Comparison of ENCODE assay signal across 22 cellular contexts in the genomic region with DNA sequence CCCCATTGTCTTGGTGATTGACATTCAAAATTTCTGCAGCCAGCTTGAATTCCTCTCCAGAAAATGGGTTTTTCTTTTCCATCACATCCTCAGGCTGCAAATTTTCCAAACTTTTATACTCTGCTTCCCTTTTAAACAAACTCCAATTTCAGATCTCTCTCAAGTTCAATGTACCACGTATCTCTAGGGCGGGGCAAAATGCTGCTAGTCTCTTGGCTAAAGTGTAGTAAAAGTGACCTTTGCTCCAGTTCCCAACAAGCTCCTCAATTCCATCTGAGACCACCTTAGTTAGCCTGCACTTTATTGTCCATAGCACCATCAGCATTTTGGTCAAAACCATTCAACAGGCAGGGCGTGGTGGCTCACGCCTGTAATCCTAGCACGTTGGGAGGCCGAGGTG. TPM values are rescaled to one million over a fixed set of nuclear protein-coding genes. Genes with fewer than 3 reads are reported as not detected.
A peak's percentile ranks its signal among the peaks of the same experiment; 100 is the strongest.
DNase-seq lines count a peak whose midpoint lies in the region; ATAC-seq, FAIRE-seq and TF ChIP-seq lines count a peak whose summit lies in the region.
"Had no signal": no experiment of that assay in that cellular context is flagged by ENCODE, and none has a peak within 500 bp of the region (broad histone marks: within the 10 kb centered on the region; RNA-seq: fewer than 3 reads in every experiment).

No MANE protein-coding gene starts in this region.

- no peak overlapping the region for H3K4me3 ChIP-seq in small intestine (ENCODE audit: low read depth in 1 of 2, low read length in 2 of 2)
- H3K4me3 ChIP-seq: BLaER1, GM12878, HAP-1 had no signal

- no peak for FAIRE-seq in small intestine (lab: Jason Lieb, UNC)
- FAIRE-seq: D721Med, GM12878, GM18507, H54 had no signal

- peaks cover 3% of the 10 kb centered on the region for H3K4me1 Mint-ChIP-seq in endothelial cell (ENCODE audit: unreplicated experiment)
- H3K4me1 Mint-ChIP-seq: B cell; CD4-positive, CD25-positive, alpha-beta regulatory T cell had no signal

- no peaks in the 10 kb centered on the region for H3K9me3 Mint-ChIP-seq in endothelial cell (ENCODE audit: unreplicated experiment)
- H3K9me3 Mint-ChIP-seq: CD4-positive, CD25-positive, alpha-beta regulatory T cell; CD8-positive, alpha-beta memory T cell; HFFc6 had no signal

- no peak overlapping the region for H3K27ac ChIP-seq in small intestine (ENCODE audit: low read depth in 1 of 2, low read length in 1 of 2)
- H3K27ac ChIP-seq: BLaER1, C4-2B had no signal

- no peaks in the 10 kb centered on the region for H3K27me3 ChIP-seq in small intestine (ENCODE audit: control insufficient read depth in 2 of 2, insufficient read depth in 2 of 2, low read length in 2 of 2)
- H3K27me3 ChIP-seq: BLaER1 had no signal

- H3K36me3 Mint-ChIP-seq in endothelial cell (ENCODE audit: low read depth, unreplicated experiment) = peaks cover 49% of the 10 kb centered on the region
- H3K36me3 Mint-ChIP-seq: CD4-positive, CD25-positive, alpha-beta regulatory T cell had no signal

- no peak for TF ChIP-seq CTCF in endothelial cell (IDR thresholded peaks at IDR 0.05; ENCODE audit: unreplicated experiment)

- H3K27ac Mint-ChIP-seq in endothelial cell (ENCODE audit: unreplicated experiment) = peak overlapping the region; percentile 5
- H3K27ac Mint-ChIP-seq: B cell had no signal

- no peaks in the 10 kb centered on the region for H3K9me3 ChIP-seq in small intestine (ENCODE audit: control insufficient read depth, low read depth)
- H3K9me3 ChIP-seq: BLaER1, HAP-1 had no signal

- ATAC-seq in left colon = peak; percentile 57
- no peak for ATAC-seq in HG03521 (IDR thresholded peaks at IDR 0.05; ENCODE audit: unreplicated experiment)
- ATAC-seq in GM21381 (IDR thresholded peaks at IDR 0.05; ENCODE audit: unreplicated experiment) = no peak

- intact Hi-C loops in left colon (cut with DNase I, micrococcal nuclease) = no loop called here

- H3K27me3 Mint-ChIP-seq in endothelial cell (ENCODE audit: unreplicated experiment) = peaks cover 2% of the 10 kb centered on the region
- H3K27me3 Mint-ChIP-seq: B cell; CD4-positive, CD25-positive, alpha-beta regulatory T cell; CD8-positive, alpha-beta memory T cell had no signal

- H3K4me1 ChIP-seq in small intestine (ENCODE audit: control insufficient read depth in 2 of 2, insufficient read depth in 1 of 2, low read depth in 1 of 2, low read length in 1 of 2) = peaks cover 0 to 5% of the 10 kb centered on the region in 2 donors
- H3K4me1 ChIP-seq: BLaER1, HAP-1 had no signal

- no peaks in the 10 kb centered on the region for H3K36me3 ChIP-seq in small intestine (ENCODE audit: control insufficient read depth in 2 of 2, insufficient read depth in 2 of 2, low read length in 2 of 2)

- DNase-seq in endothelial cell (ENCODE audit: low spot score) (no peak), left colon (no peak), small intestine (peak; percentile 79), NCI-H446 (lab: John Stamatoyannopoulos, UW) (no peak)
- DNase-seq: CD8-positive, alpha-beta memory T cell; DMS 273 treated with DMSO at 0.1 percent for 48 hours; DMS79; EL; GDM1; GOT3; HFFc6 had no signal

- peak overlapping the region; percentile 44 for H3K4me3 Mint-ChIP-seq in endothelial cell (ENCODE audit: unreplicated experiment)
- H3K4me3 Mint-ChIP-seq: B cell; CD4-positive, CD25-positive, alpha-beta regulatory T cell; HFFc6 had no signal

- 66 to 85% (median 66%) methylated on average over 6 of the region's 6 CpGs for WGBS in small intestine, 3 donors

RNA-seq across cellular contexts. Expression of gene NIPA2, which starts 46.6 kb away (rescaled TPM):
- 81.0 TPM for total RNA-seq in endothelial cell (ENCODE audit: unreplicated experiment)
- total RNA-seq in left colon = 10 to 100 TPM; 78.8 to 82.7 TPM
- polyA plus RNA-seq in small intestine = 10 to 100 TPM; 15.0 to 40.3 (median 21.1) TPM
